Comparison of ENCODE assay signal across 18 cellular contexts in genomic region chr7:21251166-21251806, GRCh38.
A peak's percentile ranks its signal among the peaks of the same experiment; 100 is the strongest.
DNase-seq lines count a peak whose midpoint lies in the region; ATAC-seq and TF ChIP-seq lines count a peak whose summit lies in the region.
"Had no signal": no experiment of that assay in that cellular context is flagged by ENCODE, and none has a peak within 500 bp of the region (broad histone marks: within the 10 kb centered on the region; RNA-seq: fewer than 3 reads in every experiment).

No MANE protein-coding gene starts in this region.

- DNase-seq in COLO668 (lab: John Stamatoyannopoulos, UW; ENCODE audit: unreplicated experiment) (peak; percentile 50), LNCaP clone FGC (ENCODE audit: low read depth) (no peak), myocyte (ENCODE audit: low read depth) (peak; percentile 2), globus pallidus (ENCODE audit: low spot score) (no peak), NCI-H2107 (lab: John Stamatoyannopoulos, UW) (no peak)
- DNase-seq in natural killer cell treated with Interleukin-12 subunit alpha and Interleukin-12 subunit beta and Interleukin-15 and Interleukin-18, amount 100 ng/mL, for 72 hours (ENCODE audit: low spot score), result no peak
- DNase-seq: activated CD4-positive, CD25-positive, alpha-beta regulatory T cell treated with anti-CD3 and anti-CD28 coated beads, Interleukin-2, amount 50 U/mL, for 72 hours; activated naive CD4-positive, alpha-beta T cell treated with Interleukin-2 at 50 U/mL for 16 hours; gastrocnemius medialis; GDM1; naive thymus-derived CD8-positive, alpha-beta T cell had no signal

- peak; percentile 36 for TF ChIP-seq CTCF in LNCaP clone FGC (IDR thresholded peaks at IDR 0.05; ENCODE audit: control insufficient read depth, extremely low read depth, insufficient read depth)
- TF ChIP-seq CTCF in VCaP (conservative IDR thresholded peaks at IDR 0.05), result peak; percentile 36

- H3K36me3 Mint-ChIP-seq in natural killer cell treated with Interleukin-12 subunit alpha and Interleukin-12 subunit beta and Interleukin-15 and Interleukin-18, amount 100 ng/mL, for 72 hours, result no peaks in the 10 kb centered on the region
- H3K36me3 Mint-ChIP-seq: naive thymus-derived CD8-positive, alpha-beta T cell had no signal

- no peak overlapping the region for H3K27ac ChIP-seq in VCaP
- H3K27ac ChIP-seq: ascending aorta, coronary artery, gastrocnemius medialis, right atrium auricular region, SJCRH30 had no signal

- H3K4me3 Mint-ChIP-seq in natural killer cell treated with Interleukin-12 subunit alpha and Interleukin-12 subunit beta and Interleukin-15 and Interleukin-18, amount 100 ng/mL, for 72 hours, result no peak overlapping the region
- H3K4me3 Mint-ChIP-seq: naive thymus-derived CD8-positive, alpha-beta T cell had no signal

- no peak overlapping the region for H3K27ac Mint-ChIP-seq in natural killer cell treated with Interleukin-12 subunit alpha and Interleukin-12 subunit beta and Interleukin-15 and Interleukin-18, amount 100 ng/mL, for 72 hours
- H3K27ac Mint-ChIP-seq: naive thymus-derived CD8-positive, alpha-beta T cell had no signal

- no peaks in the 10 kb centered on the region for H3K4me1 Mint-ChIP-seq in natural killer cell treated with Interleukin-12 subunit alpha and Interleukin-12 subunit beta and Interleukin-15 and Interleukin-18, amount 100 ng/mL, for 72 hours (ENCODE audit: low read depth in 2 of 2)

- no peaks in the 10 kb centered on the region for H3K9me3 Mint-ChIP-seq in natural killer cell treated with Interleukin-12 subunit alpha and Interleukin-12 subunit beta and Interleukin-15 and Interleukin-18, amount 100 ng/mL, for 72 hours
- H3K9me3 Mint-ChIP-seq: naive thymus-derived CD8-positive, alpha-beta T cell had no signal

- no peak for ATAC-seq in natural killer cell treated with Interleukin-12 subunit alpha and Interleukin-12 subunit beta and Interleukin-15 and Interleukin-18, amount 100 ng/mL, for 72 hours
- ATAC-seq in HG03571 (IDR thresholded peaks at IDR 0.05; ENCODE audit: unreplicated experiment), result no peak
- ATAC-seq: gastrocnemius medialis; naive thymus-derived CD8-positive, alpha-beta T cell had no signal

- H3K27me3 Mint-ChIP-seq in natural killer cell treated with Interleukin-12 subunit alpha and Interleukin-12 subunit beta and Interleukin-15 and Interleukin-18, amount 100 ng/mL, for 72 hours, result peaks cover 37 to 72% of the 10 kb centered on the region in 2 donors

- H3K4me3 ChIP-seq in LNCaP clone FGC (ENCODE audit: low read depth, low read length), result no peak overlapping the region
- H3K4me3 ChIP-seq: ascending aorta, coronary artery, gastrocnemius medialis, lung, right atrium auricular region, SJCRH30 had no signal

Comparison
In these comparisons a context has a peak if more than half of its experiments do, and no peak if none do; other contexts are left out.
1. DNase-seq: peak in COLO668 (single experiment) and myocyte (single experiment); none in LNCaP clone FGC (single experiment), globus pallidus (single experiment), natural killer cell treated with Interleukin-12 subunit alpha and Interleukin-12 subunit beta and Interleukin-15 and Interleukin-18, amount 100 ng/mL, for 72 hours (single experiment) and NCI-H2107 (single experiment).